ENCODE assay signal across 8 cellular contexts in genomic region chr16:31507929-31508705, GRCh38. TPM values are rescaled to one million over a fixed set of nuclear protein-coding genes. Genes with fewer than 3 reads are reported as not detected.
DNase-seq lines count a peak whose midpoint lies in the region; ATAC-seq and TF ChIP-seq lines count a peak whose summit lies in the region.

RUSF1 (minus strand) TSS chr16:31508391; CDS start chr16:31508373, 18 bp downstream.

- H2AFZ ChIP-seq in OCI-LY1 (ENCODE audit: low read length) = peak within 1 kb of the TSS; percentile 76

- no peaks in the 10 kb centered on the region for H3F3A ChIP-seq in OCI-LY1 (ENCODE audit: insufficient read depth, low read length)

- no peaks in the 10 kb centered on the region for H3K79me2 ChIP-seq in OCI-LY1 (ENCODE audit: insufficient read depth, low read length)

- H3K4me2 ChIP-seq in OCI-LY1 (ENCODE audit: low read length) = peak within 1 kb of the TSS; percentile 73

- no peak within 1 kb of the TSS for H3K27ac ChIP-seq in OCI-LY1 (ENCODE audit: low read depth, low read length, poor library complexity, severe bottlenecking)

- TF ChIP-seq CTCF in OCI-LY1 (IDR thresholded peaks at IDR 0.05; ENCODE audit: low read length) = no peak
- no peak for TF ChIP-seq CTCF in epithelial cell of esophagus (IDR thresholded peaks at IDR 0.05; ENCODE audit: insufficient read depth, low read depth, low read length, missing control alignments)
- TF ChIP-seq CTCF in mucosa of descending colon (IDR thresholded peaks at IDR 0.05) = no peak

- no peaks in the 10 kb centered on the region for H3K9me3 ChIP-seq in OCI-LY1 (ENCODE audit: low read length)
- H3K9me3 ChIP-seq in mucosa of descending colon = no peaks in the 10 kb centered on the region

- H3K36me3 ChIP-seq in OCI-LY1 (ENCODE audit: insufficient read depth, low read length) = no peaks in the 10 kb centered on the region
- H3K36me3 ChIP-seq in mucosa of descending colon (ENCODE audit: low read depth) = no peaks in the 10 kb centered on the region

- no peaks in the 10 kb centered on the region for H3K27me3 ChIP-seq in OCI-LY1 (ENCODE audit: insufficient read depth, low read length)

- intact Hi-C loops in mucosa of descending colon (cut with DNase I, micrococcal nuclease) = no loop called here

- ATAC-seq in GM21360 (IDR thresholded peaks at IDR 0.05; ENCODE audit: unreplicated experiment) = peak; percentile 82
- ATAC-seq in mucosa of descending colon = peak; percentile 99

- H3K9ac ChIP-seq in OCI-LY1 (ENCODE audit: low read length) = peak within 1 kb of the TSS; percentile 91

- DNase-seq in Caki2 (ENCODE audit: low read depth) (peak; percentile 89), HT1080 (ENCODE audit: low read depth) (peak; percentile 80), activated T-cell treated with anti-CD3 and anti-CD28 coated beads for 1 hour (ENCODE audit: low read depth) (peak; percentile 72), epithelial cell of esophagus (ENCODE audit: low read depth) (peak; percentile 89), mucosa of descending colon (peak; percentile 94 to 95 (median 95))
- DNase-seq in stimulated activated CD8-positive, alpha-beta memory T cell treated with anti-CD3 and anti-CD28 coated beads, Interleukin-4, amount 100 ng/mL, for 1 hour (ENCODE audit: low read depth in 2 of 2, low spot score in 1 of 2) = peak; percentile 52 to 61

- H3K4me1 ChIP-seq in OCI-LY1 (ENCODE audit: insufficient read depth, low read length, severe bottlenecking) = peaks cover 21% of the 10 kb centered on the region
- peaks cover 25% of the 10 kb centered on the region for H3K4me1 ChIP-seq in mucosa of descending colon (ENCODE audit: low read depth)

- H4K20me1 ChIP-seq in OCI-LY1 (ENCODE audit: insufficient read depth, low read length) = no peaks in the 10 kb centered on the region

- H3K4me3 ChIP-seq in OCI-LY1 (ENCODE audit: low read depth, low read length, poor library complexity, severe bottlenecking) (peak within 1 kb of the TSS; percentile 97), epithelial cell of esophagus (ENCODE audit: low read length) (peak within 1 kb of the TSS; percentile 92), mucosa of descending colon (peak within 1 kb of the TSS; percentile 100)

- H3K9me2 ChIP-seq in OCI-LY1 (ENCODE audit: low read depth, low read length) = no peaks in the 10 kb centered on the region

- in situ Hi-C loops in Caki2 (cut with HindIII; ENCODE audit: low pct_unique_long_range_greater_than_20kb, low sequenced_read_pairs) = no loop called here

RNA-seq across cellular contexts. Expression of gene RUSF1, which starts in this region (rescaled TPM):
- 67.2 and 69.2 TPM in 2 replicates for total RNA-seq in Caki2 (2014; rRNA removed; shearing (Covaris generic); ENCODE audit: low replicate concordance)
- 33.2 and 43.9 TPM in 2 replicates for total RNA-seq in HT1080 (2014; rRNA removed; shearing (Covaris generic))
- 46.5 and 50.9 TPM in 2 replicates for polyA plus RNA-seq in HT1080 (2015; cell fraction: cytosol; rRNA removed)
- polyA plus RNA-seq in HT1080 (2015; cell fraction: nucleus; rRNA removed) = 182 and 207 TPM in 2 replicates
- 10 to 100 TPM; 48.3 to 66.7 (median 51.7) TPM for total RNA-seq in mucosa of descending colon
